8 cellular contexts compared by ENCODE assay signal in the genomic region with DNA sequence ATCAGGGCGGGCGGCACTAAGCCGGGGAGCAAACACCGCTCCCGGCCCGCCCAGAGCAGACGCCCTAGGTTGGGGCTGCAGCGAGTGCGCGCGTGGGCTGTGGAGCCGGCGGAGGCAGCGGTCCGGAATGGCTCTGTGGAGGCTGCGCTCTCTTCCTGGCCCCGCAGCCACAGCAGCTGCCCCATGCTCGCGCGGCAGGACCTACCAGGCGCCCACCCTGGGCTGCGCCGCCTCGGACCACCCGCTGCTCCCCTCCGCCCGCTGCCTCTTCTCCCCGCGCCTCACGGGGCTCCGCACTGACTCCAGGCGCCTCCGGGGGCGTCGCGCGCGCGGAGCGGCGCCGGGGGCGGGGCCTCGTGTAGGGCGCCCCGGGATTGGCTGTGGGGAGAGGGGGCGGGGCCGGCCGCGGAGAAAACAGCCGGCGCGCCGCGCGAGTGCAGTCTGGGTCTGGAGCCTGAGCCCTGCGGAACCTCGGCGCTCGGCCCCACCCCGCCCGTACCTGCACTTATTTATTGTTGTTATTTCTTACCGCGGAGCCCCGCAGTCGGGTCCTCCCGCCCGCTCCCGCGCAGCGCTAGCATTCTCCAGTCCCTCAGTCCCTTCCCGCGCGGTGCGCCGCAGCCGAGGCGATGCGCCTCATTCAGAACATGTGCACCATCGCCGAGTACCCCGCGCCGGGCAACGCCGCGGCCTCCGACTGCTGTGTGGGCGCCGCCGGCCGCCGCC. TPM values are rescaled to one million over a fixed set of nuclear protein-coding genes. Genes with fewer than 3 reads are reported as not detected.
A peak's percentile ranks its signal among the peaks of the same experiment; 100 is the strongest.
DNase-seq lines count a peak whose midpoint lies in the region; ATAC-seq and TF ChIP-seq lines count a peak whose summit lies in the region.

A gene with protein sequence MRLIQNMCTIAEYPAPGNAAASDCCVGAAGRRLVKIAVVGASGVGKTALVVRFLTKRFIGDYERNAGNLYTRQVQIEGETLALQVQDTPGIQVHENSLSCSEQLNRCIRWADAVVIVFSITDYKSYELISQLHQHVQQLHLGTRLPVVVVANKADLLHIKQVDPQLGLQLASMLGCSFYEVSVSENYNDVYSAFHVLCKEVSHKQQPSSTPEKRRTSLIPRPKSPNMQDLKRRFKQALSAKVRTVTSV (plus strand): TSS at position 439 of the 726 bp plus-strand sequence. CDS start 191 bp downstream, at position 630.

- H3K27ac ChIP-seq in 22Rv1 (no peak within 1 kb of the TSS), cingulate gyrus (ENCODE audit: low read depth, low read length) (peak within 1 kb of the TSS; percentile 60)

- peak; percentile 21 for TF ChIP-seq CTCF in 22Rv1 (IDR thresholded peaks at IDR 0.05)

- DNase-seq in NCI-H2171 (lab: John Stamatoyannopoulos, UW) (peak; percentile 65), left lobe of liver (ENCODE audit: low spot score) (peak; percentile 65)
- DNase-seq in activated CD4-positive, alpha-beta T cell treated with anti-CD3 and anti-CD28 coated beads for 4 hours = peak; percentile 78 to 81
- DNase-seq in stimulated activated CD4-positive, alpha-beta T cell treated with anti-CD3 and anti-CD28 coated beads, Interleukin-1b, Interleukin-23, amount 100 ng/mL, for 4 hours (ENCODE audit: low read depth in 2 of 2) = peak; percentile 71 to 86

- ATAC-seq in GM18517 (IDR thresholded peaks at IDR 0.05; ENCODE audit: unreplicated experiment) (peak; percentile 97), HG03045 (IDR thresholded peaks at IDR 0.05; ENCODE audit: unreplicated experiment) (peak; percentile 99), left lobe of liver (peak; percentile 97)

RNA-seq across cellular contexts. Expression of the gene that starts here (rescaled TPM):
- total RNA-seq in left lobe of liver = 0.60 TPM

Comparison
In these comparisons a context has a peak if more than half of its experiments do, and no peak if none do; other contexts are left out.
1. Peak in DNase-seq and ATAC-seq in left lobe of liver; RNA of the gene not detected or under 1 TPM.